ENCODE assay signal across 14 cellular contexts in the genomic region with DNA sequence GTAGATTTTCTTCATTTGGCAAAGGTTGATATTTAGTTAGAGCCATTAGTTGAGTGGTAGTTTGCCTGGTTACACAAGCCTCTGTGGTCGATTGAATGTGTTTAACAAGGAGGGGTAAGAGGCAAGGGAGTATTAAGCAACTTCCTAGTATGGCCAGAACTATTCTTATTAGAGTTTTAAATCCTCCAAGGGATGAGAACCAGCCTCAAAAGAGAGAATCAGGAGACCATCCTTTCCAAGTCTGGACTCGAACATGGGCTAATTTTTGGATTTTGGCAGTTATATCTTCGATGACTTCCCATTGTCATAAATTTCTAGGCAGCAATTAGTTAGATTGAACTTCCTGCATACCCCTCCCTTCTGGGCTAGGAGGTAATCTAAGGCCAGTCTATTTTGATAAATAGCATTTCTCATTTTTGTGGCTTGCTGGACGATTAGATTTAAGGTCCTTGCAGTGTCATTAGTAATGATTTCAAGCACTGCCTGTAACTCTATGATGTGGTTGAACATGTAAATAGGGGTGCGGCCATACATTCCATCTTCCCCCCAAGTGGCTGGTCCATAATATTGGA.
A peak's percentile ranks its signal among the peaks of the same experiment; 100 is the strongest.
DNase-seq lines count a peak whose midpoint lies in the region; ATAC-seq and TF ChIP-seq lines count a peak whose summit lies in the region.
"Had no signal": no experiment of that assay in that cellular context is flagged by ENCODE, and none has a peak within 500 bp of the region (broad histone marks: within the 10 kb centered on the region; RNA-seq: fewer than 3 reads in every experiment).

No MANE protein-coding gene starts in this region.

- H3K27me3 ChIP-seq in naive thymus-derived CD4-positive, alpha-beta T cell (ENCODE audit: control insufficient read depth in 2 of 2, insufficient read depth in 2 of 2, low read length in 2 of 2), result no peaks in the 10 kb centered on the region

- no peaks in the 10 kb centered on the region for H3K4me1 ChIP-seq in naive thymus-derived CD4-positive, alpha-beta T cell (ENCODE audit: control insufficient read depth in 2 of 2, insufficient read depth in 2 of 2, low read length in 2 of 2)

- H3K36me3 Mint-ChIP-seq in type B pancreatic cell, result no peaks in the 10 kb centered on the region
- H3K36me3 Mint-ChIP-seq in activated naive CD8-positive, alpha-beta T cell treated with anti-CD3 and anti-CD28 coated beads for 36 hours, result no peaks in the 10 kb centered on the region
- H3K36me3 Mint-ChIP-seq in naive thymus-derived CD4-positive, alpha-beta T cell, result no peaks in the 10 kb centered on the region
- H3K36me3 Mint-ChIP-seq: stimulated activated effector memory CD8-positive, alpha-beta T cell treated with anti-CD3 and anti-CD28 coated beads, Interleukin-12 subunit alpha, Interleukin-12 subunit beta, amount 100 ng/mL, for 72 hours had no signal

- DNase-seq in NB4 (ENCODE audit: low read depth) (peak; percentile 90), cardiac fibroblast (ENCODE audit: low read depth in 2 of 2) (peak; percentile 86 to 87), left kidney (ENCODE audit: low read depth, low spot score) (peak; percentile 9), type B pancreatic cell (ENCODE audit: extremely low spot score, unreplicated experiment) (no peak), head of caudate nucleus (no peak), NK-92 (lab: John Stamatoyannopoulos, UW; ENCODE audit: unreplicated experiment) (no peak)
- DNase-seq in activated naive CD8-positive, alpha-beta T cell treated with anti-CD3 and anti-CD28 coated beads for 36 hours, result no peak
- no peak for DNase-seq in naive thymus-derived CD4-positive, alpha-beta T cell
- DNase-seq: activated CD8-positive, alpha-beta memory T cell treated with anti-CD3 and anti-CD28 coated beads for 24 hours; amygdala; KG1; NCI-H446 had no signal

- no peak overlapping the region for H3K4me3 ChIP-seq in NB4 (ENCODE audit: low read depth, low read length)
- H3K4me3 ChIP-seq in cardiac fibroblast (replicated peaks in 1 of 2; ENCODE audit: low read depth in 2 of 2, low read length in 2 of 2), result no peak overlapping the region
- no peak overlapping the region for H3K4me3 ChIP-seq in naive thymus-derived CD4-positive, alpha-beta T cell (ENCODE audit: low read length)
- H3K4me3 ChIP-seq: SK-N-MC had no signal

- H3K27ac Mint-ChIP-seq in type B pancreatic cell, result peak overlapping the region; percentile 94
- H3K27ac Mint-ChIP-seq in activated naive CD8-positive, alpha-beta T cell treated with anti-CD3 and anti-CD28 coated beads for 36 hours, result no peak overlapping the region
- H3K27ac Mint-ChIP-seq in naive thymus-derived CD4-positive, alpha-beta T cell, result no peak overlapping the region
- H3K27ac Mint-ChIP-seq: stimulated activated effector memory CD8-positive, alpha-beta T cell treated with anti-CD3 and anti-CD28 coated beads, Interleukin-12 subunit alpha, Interleukin-12 subunit beta, amount 100 ng/mL, for 72 hours had no signal

- H3K36me3 ChIP-seq in naive thymus-derived CD4-positive, alpha-beta T cell (ENCODE audit: control insufficient read depth in 2 of 3, insufficient read depth in 3 of 3, low read length in 3 of 3), result no peaks in the 10 kb centered on the region

- peak overlapping the region; percentile 70 for H3K4me3 Mint-ChIP-seq in type B pancreatic cell
- no peak overlapping the region for H3K4me3 Mint-ChIP-seq in activated naive CD8-positive, alpha-beta T cell treated with anti-CD3 and anti-CD28 coated beads for 36 hours
- H3K4me3 Mint-ChIP-seq in naive thymus-derived CD4-positive, alpha-beta T cell, result no peak overlapping the region
- H3K4me3 Mint-ChIP-seq: stimulated activated effector memory CD8-positive, alpha-beta T cell treated with anti-CD3 and anti-CD28 coated beads, Interleukin-12 subunit alpha, Interleukin-12 subunit beta, amount 100 ng/mL, for 72 hours had no signal

- TF ChIP-seq CTCF in NB4 (IDR thresholded peaks at IDR 0.05; ENCODE audit: low read depth, low read length) (no peak), cardiac fibroblast (IDR thresholded peaks at IDR 0.05; ENCODE audit: low read depth, low read length) (no peak), type B pancreatic cell (conservative IDR thresholded peaks at IDR 0.05) (no peak)

- TF ChIP-seq POLR2A in NB4 (IDR thresholded peaks at IDR 0.05; ENCODE audit: extremely low read depth, insufficient read length), result no peak

- peaks cover 14% of the 10 kb centered on the region for H3K4me1 Mint-ChIP-seq in type B pancreatic cell (ENCODE audit: unreplicated experiment)
- no peaks in the 10 kb centered on the region for H3K4me1 Mint-ChIP-seq in activated naive CD8-positive, alpha-beta T cell treated with anti-CD3 and anti-CD28 coated beads for 36 hours
- no peaks in the 10 kb centered on the region for H3K4me1 Mint-ChIP-seq in naive thymus-derived CD4-positive, alpha-beta T cell
- H3K4me1 Mint-ChIP-seq: stimulated activated effector memory CD8-positive, alpha-beta T cell treated with anti-CD3 and anti-CD28 coated beads, Interleukin-12 subunit alpha, Interleukin-12 subunit beta, amount 100 ng/mL, for 72 hours had no signal

- ATAC-seq in naive thymus-derived CD4-positive, alpha-beta T cell, result no peak
- ATAC-seq: stimulated activated effector memory CD8-positive, alpha-beta T cell treated with anti-CD3 and anti-CD28 coated beads, Interleukin-12 subunit alpha, Interleukin-12 subunit beta, amount 100 ng/mL, for 72 hours had no signal

- POLR2A ChIA-PET in naive thymus-derived CD4-positive, alpha-beta T cell (lab: Charles Lee), result no interaction called here

- H3K9me3 ChIP-seq in naive thymus-derived CD4-positive, alpha-beta T cell (ENCODE audit: control insufficient read depth in 2 of 3, low read length in 3 of 3), result peaks cover 0 to under 1% (median 0%) of the 10 kb centered on the region in 3 experiments

- H3K9me3 Mint-ChIP-seq in type B pancreatic cell, result no peaks in the 10 kb centered on the region
- no peaks in the 10 kb centered on the region for H3K9me3 Mint-ChIP-seq in activated naive CD8-positive, alpha-beta T cell treated with anti-CD3 and anti-CD28 coated beads for 36 hours
- H3K9me3 Mint-ChIP-seq in naive thymus-derived CD4-positive, alpha-beta T cell, result peaks cover 0 to 12% (median 6%) of the 10 kb centered on the region in 11 donors

- CTCF ChIA-PET in naive thymus-derived CD4-positive, alpha-beta T cell (lab: Charles Lee), result no interaction called here

- no peaks in the 10 kb centered on the region for H3K27me3 Mint-ChIP-seq in type B pancreatic cell
- H3K27me3 Mint-ChIP-seq in activated naive CD8-positive, alpha-beta T cell treated with anti-CD3 and anti-CD28 coated beads for 36 hours, result no peaks in the 10 kb centered on the region
- H3K27me3 Mint-ChIP-seq in naive thymus-derived CD4-positive, alpha-beta T cell, result no peaks in the 10 kb centered on the region

- H3K27ac ChIP-seq in naive thymus-derived CD4-positive, alpha-beta T cell (ENCODE audit: low read depth, low read length), result no peak overlapping the region
- H3K27ac ChIP-seq: SK-N-MC had no signal

- intact Hi-C loops in head of caudate nucleus (cut with DNase I), result no loop called here
- intact Hi-C loops in naive thymus-derived CD4-positive, alpha-beta T cell (cut with micrococcal nuclease), result no loop called here

Comparison
In these comparisons a context has a peak if more than half of its experiments do, and no peak if none do; other contexts are left out.
1. DNase-seq: peak in NB4 (single experiment), cardiac fibroblast (2 of 2) and left kidney (single experiment); none in type B pancreatic cell (single experiment), activated naive CD8-positive, alpha-beta T cell treated with anti-CD3 and anti-CD28 coated beads for 36 hours (single experiment), head of caudate nucleus (0 of 42), NK-92 (single experiment) and naive thymus-derived CD4-positive, alpha-beta T cell (0 of 9).